ENCODE assay signal across 20 cellular contexts in the genomic region with DNA sequence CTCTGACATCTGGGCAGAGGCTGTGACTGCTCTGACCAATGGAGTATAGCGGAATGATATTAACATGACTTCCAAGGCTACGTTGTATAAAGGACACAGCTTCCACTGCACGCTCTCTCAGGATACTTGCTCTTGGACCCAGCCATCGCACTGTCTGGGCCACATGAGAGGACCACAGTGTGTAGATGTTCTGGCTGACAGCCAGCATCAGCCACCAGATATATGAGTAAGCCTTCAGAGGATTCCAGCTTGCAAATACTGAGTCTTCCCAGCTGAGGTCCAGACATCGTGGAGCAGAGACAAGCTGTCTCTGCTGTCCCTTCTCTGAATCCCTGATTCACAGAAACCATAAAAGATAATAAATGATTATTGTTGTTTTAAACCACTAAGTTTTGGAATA.
A peak's percentile ranks its signal among the peaks of the same experiment; 100 is the strongest.
DNase-seq lines count a peak whose midpoint lies in the region; ATAC-seq and TF ChIP-seq lines count a peak whose summit lies in the region.
"Had no signal": no experiment of that assay in that cellular context is flagged by ENCODE, and none has a peak within 500 bp of the region (broad histone marks: within the 10 kb centered on the region; RNA-seq: fewer than 3 reads in every experiment).

No MANE protein-coding gene starts in this region.

- H2BK20ac ChIP-seq in H9 (ENCODE audit: low read depth, low read length, poor library complexity, severe bottlenecking), result peak overlapping the region; percentile 60

- peak overlapping the region; percentile 95 for H3K23ac ChIP-seq in H9 (ENCODE audit: insufficient read length, low read depth, low read length)

- no peak overlapping the region for H4K91ac ChIP-seq in H9 (ENCODE audit: insufficient read length, low read depth, low read length)

- no peak overlapping the region for H3K56ac ChIP-seq in H9 (ENCODE audit: insufficient read length, low read depth, low read length)

- TF ChIP-seq POLR2A in esophagus squamous epithelium (IDR thresholded peaks at IDR 0.05), result no peak

- peak; percentile 49 for DNase-seq in A172 (ENCODE audit: low spot score)
- no peak for DNase-seq in H9
- peak; percentile 16 to 36 for DNase-seq in SJCRH30
- DNase-seq in fibroblast of mammary gland (ENCODE audit: low read depth), result peak; percentile 21
- DNase-seq in esophagus squamous epithelium (lab: John Stamatoyannopoulos, UW), result no peak
- no peak for DNase-seq in NCI-H2227 treated with DMSO at 0.1 percent for 48 hours (lab: John Stamatoyannopoulos, UW)
- DNase-seq: activated CD4-positive, alpha-beta memory T cell treated with anti-CD3 and anti-CD28 coated beads for 36 hours; activated T-cell treated with anti-CD3 and anti-CD28 coated beads, Interleukin-2, amount 50 U/mL, for 24 hours; CD4-positive, alpha-beta T cell; glutamatergic neuron; left ventricle myocardium superior; MG63; NCI-H187; NCI-H446 treated with DMSO at 0.1 percent for 48 hours; occipital lobe; stimulated activated naive B cell treated with anti-CD40 and anti-IgM and Interleukin-4, amounts not matched to agents 10 μg/mL and 1 μg/mL and 100 μg/mL, for 72 hours; transverse colon had no signal

- peak overlapping the region; percentile 67 for H4K8ac ChIP-seq in H9 (replicated peaks; ENCODE audit: insufficient read length, low read depth, low read length)

- H3K4ac ChIP-seq in H9 (ENCODE audit: low read depth, low read length), result no peak overlapping the region

- no peaks in the 10 kb centered on the region for H3K79me1 ChIP-seq in H9 (ENCODE audit: insufficient read depth, low read depth, low read length, poor library complexity, severe bottlenecking)

- intact Hi-C loops in esophagus squamous epithelium (cut with DNase I), result no loop called here

- no peak overlapping the region for H2BK5ac ChIP-seq in H9 (ENCODE audit: insufficient read length, low read length)

- H3K36me3 Mint-ChIP-seq in H9 (ENCODE audit: insufficient read depth in 1 of 3, low read depth in 3 of 3), result peaks cover 0 to 4% (median 0%) of the 10 kb centered on the region in 3 experiments; a peak in 6 of 7 replicates
- H3K36me3 Mint-ChIP-seq: activated CD4-positive, alpha-beta memory T cell treated with anti-CD3 and anti-CD28 coated beads for 36 hours; activated naive CD4-positive, alpha-beta T cell treated with anti-CD3 and anti-CD28 coated beads, Interleukin-2, amount 50 U/mL, for 24 hours; stimulated activated naive B cell treated with anti-CD40 and anti-IgM and Interleukin-4, amounts not matched to agents 10 μg/mL and 1 μg/mL and 100 μg/mL, for 72 hours had no signal

- H2BK15ac ChIP-seq in H9 (ENCODE audit: low read depth, low read length), result no peak overlapping the region

- no peak overlapping the region for H2BK120ac ChIP-seq in H9 (ENCODE audit: low read depth, low read length, poor library complexity, severe bottlenecking)

- peaks cover 60 to 63% of the 10 kb centered on the region in 2 experiments for H3K9me3 Mint-ChIP-seq in H9
- H3K9me3 Mint-ChIP-seq: activated CD4-positive, alpha-beta memory T cell treated with anti-CD3 and anti-CD28 coated beads for 36 hours; activated naive CD4-positive, alpha-beta T cell treated with anti-CD3 and anti-CD28 coated beads, Interleukin-2, amount 50 U/mL, for 24 hours; activated T-cell treated with anti-CD3 and anti-CD28 coated beads, Interleukin-2, amount 50 U/mL, for 24 hours; CD4-positive, alpha-beta T cell; stimulated activated naive B cell treated with anti-CD40 and anti-IgM and Interleukin-4, amounts not matched to agents 10 μg/mL and 1 μg/mL and 100 μg/mL, for 72 hours had no signal

- H3K4me1 ChIP-seq in H9 (ENCODE audit: insufficient read depth, low read length) (peaks cover 5% of the 10 kb centered on the region; the same call in 1 of the 2 replicates), SJCRH30 (no peaks in the 10 kb centered on the region), esophagus squamous epithelium (peaks cover 0 to 12% (median 0%) of the 10 kb centered on the region in 3 donors)

- H3K4me3 Mint-ChIP-seq in H9, result no peak overlapping the region
- H3K4me3 Mint-ChIP-seq: activated CD4-positive, alpha-beta memory T cell treated with anti-CD3 and anti-CD28 coated beads for 36 hours; activated naive CD4-positive, alpha-beta T cell treated with anti-CD3 and anti-CD28 coated beads, Interleukin-2, amount 50 U/mL, for 24 hours; activated T-cell treated with anti-CD3 and anti-CD28 coated beads, Interleukin-2, amount 50 U/mL, for 24 hours; CD4-positive, alpha-beta T cell; stimulated activated naive B cell treated with anti-CD40 and anti-IgM and Interleukin-4, amounts not matched to agents 10 μg/mL and 1 μg/mL and 100 μg/mL, for 72 hours had no signal

- ATAC-seq in GM21723 (IDR thresholded peaks at IDR 0.05; ENCODE audit: unreplicated experiment) (no peak), GM19455 (IDR thresholded peaks at IDR 0.05; ENCODE audit: unreplicated experiment) (no peak)
- ATAC-seq: left ventricle myocardium superior; stimulated activated naive B cell treated with anti-CD40 and anti-IgM and Interleukin-4, amounts not matched to agents 10 μg/mL and 1 μg/mL and 100 μg/mL, for 72 hours had no signal

- H3K79me2 ChIP-seq in H9 (ENCODE audit: insufficient read depth, low read length), result no peaks in the 10 kb centered on the region

- H3K4me3 ChIP-seq in SJCRH30 (no peak overlapping the region), fibroblast of mammary gland (ENCODE audit: control insufficient read depth, low read depth, low read length) (no peak overlapping the region), esophagus squamous epithelium (no peak overlapping the region)
- H3K4me3 ChIP-seq: MG63, transverse colon had no signal

- no CpG with 5 or more reads among the region's 5 CpGs for WGBS in H9 (ENCODE audit: extremely low coverage, insufficient read length, low lambda C conversion rate)
- WGBS in esophagus squamous epithelium, 2 donors, result 77% methylated on average over 5 of the region's 5 CpGs; no CpG with 5 or more reads in 1 of the 2 donors

- no peak overlapping the region for H2AFZ ChIP-seq in H9 (ENCODE audit: low read length)

- no peaks in the 10 kb centered on the region for H3K9me3 ChIP-seq in H9 (ENCODE audit: control insufficient read depth, low read depth, low read length)
- no peaks in the 10 kb centered on the region for H3K9me3 ChIP-seq in SJCRH30 (replicated peaks)
- no peaks in the 10 kb centered on the region for H3K9me3 ChIP-seq in esophagus squamous epithelium
- H3K9me3 ChIP-seq: MG63, transverse colon had no signal

- no peak overlapping the region for H4K5ac ChIP-seq in H9 (ENCODE audit: insufficient read length, low read depth, low read length)

- no peaks in the 10 kb centered on the region for H3K27me3 Mint-ChIP-seq in H9 (ENCODE audit: low read depth)
- H3K27me3 Mint-ChIP-seq: activated CD4-positive, alpha-beta memory T cell treated with anti-CD3 and anti-CD28 coated beads for 36 hours; activated naive CD4-positive, alpha-beta T cell treated with anti-CD3 and anti-CD28 coated beads, Interleukin-2, amount 50 U/mL, for 24 hours; CD4-positive, alpha-beta T cell had no signal

- H3K18ac ChIP-seq in H9 (ENCODE audit: insufficient read length, low read depth, low read length), result no peak overlapping the region

- H4K20me1 ChIP-seq in H9 (ENCODE audit: control insufficient read depth, insufficient read depth, insufficient read length), result no peaks in the 10 kb centered on the region

- H3K4me2 ChIP-seq in H9 (ENCODE audit: insufficient read depth, insufficient read length, low read length), result no peak overlapping the region

- no peak overlapping the region for H3T11ph ChIP-seq in H9 (ENCODE audit: low read length)

- no peak overlapping the region for H3K9ac ChIP-seq in H9 (ENCODE audit: extremely low read depth, insufficient read length, low read length)

- H3K4me1 Mint-ChIP-seq in H9, result peaks cover 6% of the 10 kb centered on the region in 2 experiments

- H2BK12ac ChIP-seq in H9 (ENCODE audit: insufficient read length, low read depth, low read length), result peak overlapping the region; percentile 14

- no peak overlapping the region for H2AK5ac ChIP-seq in H9 (ENCODE audit: insufficient read length, low read length)

- no peaks in the 10 kb centered on the region for H3K23me2 ChIP-seq in H9 (ENCODE audit: insufficient read length, low read depth, low read length, poor library complexity, severe bottlenecking)

- no peaks in the 10 kb centered on the region for H3K27me3 ChIP-seq in H9 (ENCODE audit: insufficient read depth, low read length)
- no peaks in the 10 kb centered on the region for H3K27me3 ChIP-seq in SJCRH30
- no peaks in the 10 kb centered on the region for H3K27me3 ChIP-seq in esophagus squamous epithelium
- H3K27me3 ChIP-seq: MG63, transverse colon had no signal

- TF ChIP-seq CTCF in H9 (conservative IDR thresholded peaks at IDR 0.05) (no peak), fibroblast of mammary gland (conservative IDR thresholded peaks at IDR 0.05; ENCODE audit: control insufficient read depth, insufficient read depth, low read depth, low read length) (no peak), esophagus squamous epithelium (IDR thresholded peaks at IDR 0.05) (no peak)

- no peaks in the 10 kb centered on the region for H3K36me3 ChIP-seq in SJCRH30
- H3K36me3 ChIP-seq in esophagus squamous epithelium, result no peaks in the 10 kb centered on the region
- H3K36me3 ChIP-seq: MG63, transverse colon had no signal

- H3K27ac Mint-ChIP-seq in H9, result no peak overlapping the region
- H3K27ac Mint-ChIP-seq: activated CD4-positive, alpha-beta memory T cell treated with anti-CD3 and anti-CD28 coated beads for 36 hours; activated naive CD4-positive, alpha-beta T cell treated with anti-CD3 and anti-CD28 coated beads, Interleukin-2, amount 50 U/mL, for 24 hours; activated T-cell treated with anti-CD3 and anti-CD28 coated beads, Interleukin-2, amount 50 U/mL, for 24 hours; CD4-positive, alpha-beta T cell; stimulated activated naive B cell treated with anti-CD40 and anti-IgM and Interleukin-4, amounts not matched to agents 10 μg/mL and 1 μg/mL and 100 μg/mL, for 72 hours had no signal

- no peak overlapping the region for H3K14ac ChIP-seq in H9 (ENCODE audit: insufficient read depth, low read length)

- H3K27ac ChIP-seq in H9 (ENCODE audit: insufficient read length, low read depth, low read length) (no peak overlapping the region), SJCRH30 (no peak overlapping the region), esophagus squamous epithelium (no peak overlapping the region)
- H3K27ac ChIP-seq: transverse colon had no signal

Comparison
In these comparisons a context has a peak if more than half of its experiments do, and no peak if none do; other contexts are left out.
1. DNase-seq: peak in A172 (single experiment), SJCRH30 (2 of 2) and fibroblast of mammary gland (single experiment); none in H9 (single experiment), esophagus squamous epithelium (single experiment) and NCI-H2227 treated with DMSO at 0.1 percent for 48 hours (single experiment).